ENCODE assay signal across 27 cellular contexts in genomic region chr2:108074150-108074549, GRCh38.
"Had no signal": no experiment of that assay in that cellular context is flagged by ENCODE, and none has a peak within 500 bp of the region (broad histone marks: within the 10 kb centered on the region; RNA-seq: fewer than 3 reads in every experiment).

No MANE protein-coding gene starts in this region.

- DNase-seq: activated B cell treated with CpG ODN at 0.5 μM for 24 hours; activated CD4-positive, alpha-beta memory T cell treated with anti-CD3 and anti-CD28 coated beads for 36 hours; activated CD4-positive, alpha-beta T cell treated with anti-CD3 and anti-CD28 coated beads for 48 hours; activated CD8-positive, alpha-beta memory T cell treated with anti-CD3 and anti-CD28 coated beads, Interleukin-2, amount 10 ng/mL, durations not matched to agents 7 days and 5 days; activated CD8-positive, alpha-beta memory T cell treated with anti-CD3 and anti-CD28 coated beads, Interleukin-2, amount 50 U/mL, for 4 hours; activated CD8-positive, alpha-beta T cell treated with anti-CD3 and anti-CD28 coated beads, Interleukin-2, amount 10 ng/mL, durations not matched to agents 7 days and 5 days; activated gamma-delta T cell treated with Interleukin-2 at 50 U/mL for 16 hours; activated naive CD4-positive, alpha-beta T cell treated with anti-CD3 and anti-CD28 coated beads, Interleukin-2, amount 50 U/mL, for 16 hours; activated naive CD4-positive, alpha-beta T cell treated with Interleukin-2 at 50 U/mL for 16 hours; activated T-cell treated with anti-CD3 and anti-CD28 coated beads, Interleukin-2, amount 50 U/mL, for 1 hour; activated T-cell treated with anti-CD3 and anti-CD28 coated beads, Interleukin-2, amount 50 U/mL, for 72 hours; amniotic stem cell; anterior cingulate cortex; brain microvascular endothelial cell; dorsolateral prefrontal cortex; effector memory CD4-positive, alpha-beta T cell; foreskin fibroblast; heart left ventricle; T-helper 17 cell; T1000; WERI-Rb-1 had no signal

- H3K4me3 ChIP-seq: coronary artery, dorsolateral prefrontal cortex, heart left ventricle had no signal

- H3K27ac Mint-ChIP-seq: activated B cell treated with CpG ODN at 0.5 μM for 24 hours; activated CD4-positive, alpha-beta memory T cell treated with anti-CD3 and anti-CD28 coated beads for 36 hours; activated CD8-positive, alpha-beta memory T cell treated with anti-CD3 and anti-CD28 coated beads, Interleukin-2, amount 10 ng/mL, durations not matched to agents 7 days and 5 days; activated CD8-positive, alpha-beta T cell treated with anti-CD3 and anti-CD28 coated beads, Interleukin-2, amount 10 ng/mL, durations not matched to agents 7 days and 5 days; activated naive CD8-positive, alpha-beta T cell; activated T-cell treated with anti-CD3 and anti-CD28 coated beads, Interleukin-2, amount 50 U/mL, for 72 hours; dendritic cell treated with granulocyte-macrophage colony-stimulating factor and Interleukin-4, amounts not matched to agents 40 ng/mL and 50 ng/mL, for 4 days; endodermal cell; T-helper 17 cell; T-helper 2 cell treated with Interferon-gamma antibody and Interleukin-4, amounts not matched to agents 5 μg/mL and 100 μg/mL, for 36 hours had no signal

- H3K9me3 ChIP-seq: heart left ventricle had no signal

- H3K4me1 ChIP-seq: heart left ventricle had no signal

- H3K4me1 Mint-ChIP-seq: activated B cell treated with CpG ODN at 0.5 μM for 24 hours; activated CD8-positive, alpha-beta memory T cell treated with anti-CD3 and anti-CD28 coated beads, Interleukin-2, amount 10 ng/mL, durations not matched to agents 7 days and 5 days; central memory CD8-positive, alpha-beta T cell; endodermal cell; T-helper 17 cell had no signal

- H3K9me3 Mint-ChIP-seq: activated B cell treated with CpG ODN at 0.5 μM for 24 hours; activated CD4-positive, alpha-beta memory T cell treated with anti-CD3 and anti-CD28 coated beads for 36 hours; activated T-cell treated with anti-CD3 and anti-CD28 coated beads, Interleukin-2, amount 50 U/mL, for 72 hours; central memory CD8-positive, alpha-beta T cell; dendritic cell treated with granulocyte-macrophage colony-stimulating factor and Interleukin-4, amounts not matched to agents 40 ng/mL and 50 ng/mL, for 4 days; endodermal cell; T-helper 2 cell treated with Interferon-gamma antibody and Interleukin-4, amounts not matched to agents 5 μg/mL and 100 μg/mL, for 36 hours had no signal

- H3K27ac ChIP-seq: brain microvascular endothelial cell, coronary artery, dorsolateral prefrontal cortex, heart left ventricle, WERI-Rb-1 had no signal

- H3K36me3 Mint-ChIP-seq: activated CD4-positive, alpha-beta memory T cell treated with anti-CD3 and anti-CD28 coated beads for 36 hours; activated CD8-positive, alpha-beta memory T cell treated with anti-CD3 and anti-CD28 coated beads, Interleukin-2, amount 10 ng/mL, durations not matched to agents 7 days and 5 days; activated naive CD8-positive, alpha-beta T cell had no signal

- H3K27me3 Mint-ChIP-seq: activated B cell treated with CpG ODN at 0.5 μM for 24 hours; activated CD4-positive, alpha-beta memory T cell treated with anti-CD3 and anti-CD28 coated beads for 36 hours; activated CD8-positive, alpha-beta memory T cell treated with anti-CD3 and anti-CD28 coated beads, Interleukin-2, amount 10 ng/mL, durations not matched to agents 7 days and 5 days; central memory CD8-positive, alpha-beta T cell; dendritic cell treated with granulocyte-macrophage colony-stimulating factor and Interleukin-4, amounts not matched to agents 40 ng/mL and 50 ng/mL, for 4 days had no signal

- H3K36me3 ChIP-seq: brain microvascular endothelial cell, heart left ventricle, WERI-Rb-1 had no signal

- H3K4me3 Mint-ChIP-seq: activated B cell treated with CpG ODN at 0.5 μM for 24 hours; activated CD4-positive, alpha-beta memory T cell treated with anti-CD3 and anti-CD28 coated beads for 36 hours; activated CD8-positive, alpha-beta memory T cell treated with anti-CD3 and anti-CD28 coated beads, Interleukin-2, amount 10 ng/mL, durations not matched to agents 7 days and 5 days; activated CD8-positive, alpha-beta T cell treated with anti-CD3 and anti-CD28 coated beads, Interleukin-2, amount 10 ng/mL, durations not matched to agents 7 days and 5 days; activated naive CD8-positive, alpha-beta T cell; activated T-cell treated with anti-CD3 and anti-CD28 coated beads, Interleukin-2, amount 50 U/mL, for 72 hours; central memory CD8-positive, alpha-beta T cell; dendritic cell treated with granulocyte-macrophage colony-stimulating factor and Interleukin-4, amounts not matched to agents 40 ng/mL and 50 ng/mL, for 4 days; endodermal cell; T-helper 17 cell; T-helper 2 cell treated with Interferon-gamma antibody and Interleukin-4, amounts not matched to agents 5 μg/mL and 100 μg/mL, for 36 hours had no signal
